ENCODE assay signal across 22 cellular contexts in genomic region chr3:125401402-125401801, GRCh38. TPM values are rescaled to one million over a fixed set of nuclear protein-coding genes. Genes with fewer than 3 reads are reported as not detected.
DNase-seq lines count a peak whose midpoint lies in the region; ATAC-seq and FAIRE-seq lines count a peak whose summit lies in the region.
"Had no signal": no experiment of that assay in that cellular context is flagged by ENCODE, and none has a peak within 500 bp of the region (broad histone marks: within the 10 kb centered on the region; RNA-seq: fewer than 3 reads in every experiment).

No MANE protein-coding gene starts in this region.

- DNase-seq in GM04503 (ENCODE audit: low read depth) (peak; percentile 33), RCC 7860 (ENCODE audit: low spot score) (peak; percentile 22), fibroblast of peridontal ligament (ENCODE audit: extremely low read depth) (peak; percentile 40), C1 segment of cervical spinal cord (lab: John Stamatoyannopoulos, UW) (no peak), left colon (no peak)
- no peak for DNase-seq in activated CD8-positive, alpha-beta memory T cell treated with anti-CD3 and anti-CD28 coated beads, Interleukin-2, amount 50 U/mL, for 4 hours
- DNase-seq in stimulated activated CD4-positive, alpha-beta T cell treated with anti-CD3 and anti-CD28 coated beads, Interleukin-4, amount 100 ng/mL, for 4 hours: no peak
- DNase-seq: activated CD4-positive, alpha-beta T cell treated with anti-CD3 and anti-CD28 coated beads, Interleukin-2, amount 50 U/mL, for 4 hours; activated naive CD8-positive, alpha-beta T cell treated with anti-CD3 and anti-CD28 coated beads, Interleukin-2, amount 10 ng/mL, durations not matched to agents 7 days and 5 days; activated T-cell treated with anti-CD3 and anti-CD28 coated beads, Interleukin-2, amount 50 U/mL, for 4 hours; central memory CD4-positive, alpha-beta T cell; DMS53; effector memory CD8-positive, alpha-beta T cell; MV-4-11; NCI-H2107; NCI-H69; ovary; PC-9 had no signal

- no peaks in the 10 kb centered on the region for H3K9me3 ChIP-seq in skeletal muscle satellite cell (replicated peaks; ENCODE audit: low read length)
- H3K9me3 ChIP-seq: ovary, thoracic aorta had no signal

- H3K36me3 ChIP-seq in skeletal muscle satellite cell (ENCODE audit: insufficient read depth, low read length): no peaks in the 10 kb centered on the region
- H3K36me3 ChIP-seq: BLaER1 treated with 17β-estradiol and CSF1 and Interleukin-3, amounts not matched to agents 10 nM and 100 nM; ovary; thoracic aorta had no signal

- no peak for FAIRE-seq in RCC 7860 (lab: Jason Lieb, UNC)

- H3K4me1 ChIP-seq in skeletal muscle satellite cell (ENCODE audit: control insufficient read depth, insufficient read depth, low read length): peaks cover 21% of the 10 kb centered on the region

- H3K9ac ChIP-seq in skeletal muscle satellite cell (ENCODE audit: low read depth, low read length): no peak overlapping the region
- H3K9ac ChIP-seq: BLaER1 treated with 17β-estradiol and CSF1 and Interleukin-3, amounts not matched to agents 10 nM and 100 nM had no signal

- peak overlapping the region; percentile 16 for H3K4me2 ChIP-seq in skeletal muscle satellite cell (ENCODE audit: low read length)
- H3K4me2 ChIP-seq: BLaER1 treated with 17β-estradiol and CSF1 and Interleukin-3, amounts not matched to agents 10 nM and 100 nM; PC-9 had no signal

- intact Hi-C loops in left colon (cut with DNase I, micrococcal nuclease): no loop called here

- ATAC-seq in left colon: no peak
- ATAC-seq: activated T-cell treated with anti-CD3 and anti-CD28 coated beads, Interleukin-2, amount 50 U/mL, for 4 hours; effector memory CD8-positive, alpha-beta T cell; left lobe of liver had no signal

- no peak overlapping the region for H3K4me3 ChIP-seq in skeletal muscle satellite cell (ENCODE audit: low read length)
- H3K4me3 ChIP-seq: BLaER1 treated with 17β-estradiol and CSF1 and Interleukin-3, amounts not matched to agents 10 nM and 100 nM; ovary; PC-9; thoracic aorta had no signal

- H3K27me3 ChIP-seq in skeletal muscle satellite cell (ENCODE audit: control insufficient read depth, insufficient read depth, low read length): no peaks in the 10 kb centered on the region
- H3K27me3 ChIP-seq: BLaER1 treated with 17β-estradiol and CSF1 and Interleukin-3, amounts not matched to agents 10 nM and 100 nM; ovary had no signal

RNA-seq across cellular contexts. Expression of gene ZNF148, which starts 26.3 kb away (rescaled TPM):
- 20.5 and 23.6 TPM in 2 replicates for total RNA-seq in skeletal muscle satellite cell (2012; rRNA removed)
- total RNA-seq in left colon: 10 to 100 TPM; 44.3 to 48.6 TPM

Comparison
In these comparisons a context has a peak if more than half of its experiments do, and no peak if none do; other contexts are left out.
1. DNase-seq: peak in GM04503 (single experiment), RCC 7860 (single experiment) and fibroblast of peridontal ligament (single experiment); none in C1 segment of cervical spinal cord (0 of 14), activated CD8-positive, alpha-beta memory T cell treated with anti-CD3 and anti-CD28 coated beads, Interleukin-2, amount 50 U/mL, for 4 hours (single experiment), stimulated activated CD4-positive, alpha-beta T cell treated with anti-CD3 and anti-CD28 coated beads, Interleukin-4, amount 100 ng/mL, for 4 hours (0 of 2) and left colon (0 of 2).